10 cellular contexts compared by ENCODE assay signal in genomic region chr6:11224966-11225463, GRCh38. TPM values are rescaled to one million over a fixed set of nuclear protein-coding genes. Genes with fewer than 3 reads are reported as not detected.
DNase-seq lines count a peak whose midpoint lies in the region; ATAC-seq, FAIRE-seq and TF ChIP-seq lines count a peak whose summit lies in the region.
"Had no signal": no experiment of that assay in that cellular context is flagged by ENCODE, and none has a peak within 500 bp of the region (broad histone marks: within the 10 kb centered on the region; RNA-seq: fewer than 3 reads in every experiment).

No MANE protein-coding gene starts in this region.

- H3K9ac ChIP-seq in smooth muscle cell (ENCODE audit: low read depth), result peak overlapping the region; percentile 17

- H3K27me3 ChIP-seq in smooth muscle cell (ENCODE audit: low read depth), result no peaks in the 10 kb centered on the region

- peaks cover 48 to 76% (median 53%) of the 10 kb centered on the region in 3 donors for H3K4me1 Mint-ChIP-seq in T-cell

- H3K9me3 Mint-ChIP-seq in T-cell, result no peaks in the 10 kb centered on the region

- H3K27me3 Mint-ChIP-seq in T-cell, result no peaks in the 10 kb centered on the region

- peak overlapping the region; percentile 1 for H3K4me3 ChIP-seq in smooth muscle cell
- H3K4me3 ChIP-seq: SK-N-MC had no signal

- no peak overlapping the region for H2AFZ ChIP-seq in smooth muscle cell (ENCODE audit: low read depth)

- POLR2A ChIA-PET in T-cell (lab: Charles Lee), result interaction anchor here in 1 of 2 donors (0.6 kb wide), 1 partner anchor 93 kb away, joined by 3 read pairs; no protein-coding TSS in a partner anchor

- peaks cover 98% of the 10 kb centered on the region for H3K79me2 ChIP-seq in smooth muscle cell (ENCODE audit: low read depth)

- WGBS in smooth muscle cell (ENCODE audit: low lambda C conversion rate), result 40% methylated on average over 4 of the region's 4 CpGs

- H4K20me1 ChIP-seq in smooth muscle cell (ENCODE audit: low read depth), result peaks cover 99% of the 10 kb centered on the region

- DNase-seq in GM19239 (ENCODE audit: insufficient read length, low spot score) (no peak), T-cell (no peak), dermis blood vessel endothelial cell (peak; percentile 31), smooth muscle cell (lab: John Stamatoyannopoulos, UW; ENCODE audit: unreplicated experiment) (no peak), NOMO-1 (lab: John Stamatoyannopoulos, UW; ENCODE audit: unreplicated experiment in 2 of 2) (no peak)
- DNase-seq: NCI-H510A had no signal

- peak overlapping the region; percentile 82 to 92 for H3K27ac Mint-ChIP-seq in T-cell

- ATAC-seq in T-cell (replicated peaks in 1 of 4), result peak in 1 of 4 experiments; percentile 38
- ATAC-seq in GM18519 (IDR thresholded peaks at IDR 0.05; ENCODE audit: low FRiP score, unreplicated experiment), result no peak
- ATAC-seq in HG03571 (IDR thresholded peaks at IDR 0.05; ENCODE audit: unreplicated experiment), result no peak

- H3K27ac ChIP-seq in smooth muscle cell (ENCODE audit: low read depth), result peak overlapping the region; percentile 99
- H3K27ac ChIP-seq: SK-N-MC had no signal

- H3K4me3 Mint-ChIP-seq in T-cell, result peak overlapping the region; percentile 64 to 66 (median 66)

- TF ChIP-seq CTCF in smooth muscle cell (IDR thresholded peaks at IDR 0.05; ENCODE audit: borderline replicate concordance, insufficient read depth, poor library complexity, severe bottlenecking), result no peak

- H3F3A ChIP-seq in smooth muscle cell (ENCODE audit: low read depth), result peaks cover 41% of the 10 kb centered on the region

- peaks cover 33% of the 10 kb centered on the region for H3K4me1 ChIP-seq in smooth muscle cell (ENCODE audit: low read depth)

- CTCF ChIA-PET in T-cell (lab: Charles Lee), result interaction anchor here in 1 of 2 donors (1.5 kb wide), 1 partner anchor 271 kb away, joined by 4 read pairs; no protein-coding TSS in a partner anchor

- peak; percentile 44 for FAIRE-seq in GM19239 (lab: Jason Lieb, UNC)
- FAIRE-seq: urothelium cell line had no signal

- peaks cover 35% of the 10 kb centered on the region for H3K36me3 Mint-ChIP-seq in T-cell

- H3K9me3 ChIP-seq in smooth muscle cell (replicated peaks; ENCODE audit: low read depth), result no peaks in the 10 kb centered on the region

- H3K4me2 ChIP-seq in smooth muscle cell, result peak overlapping the region; percentile 66

- H3K36me3 ChIP-seq in smooth muscle cell (ENCODE audit: low read depth), result no peaks in the 10 kb centered on the region

RNA-seq across cellular contexts. Expression of gene NEDD9, which starts 7.5 kb away (rescaled TPM):
- total RNA-seq in T-cell (10 to 100 TPM; 30.8 to 55.3 (median 33.7) TPM), dermis blood vessel endothelial cell (158 and 173 TPM in 2 replicates), smooth muscle cell (127 and 139 TPM in 2 replicates)
- 75.2 and 85.6 TPM in 2 replicates for polyA plus RNA-seq in smooth muscle cell
